ENCODE assay signal across 1 cellular context in the genomic region with DNA sequence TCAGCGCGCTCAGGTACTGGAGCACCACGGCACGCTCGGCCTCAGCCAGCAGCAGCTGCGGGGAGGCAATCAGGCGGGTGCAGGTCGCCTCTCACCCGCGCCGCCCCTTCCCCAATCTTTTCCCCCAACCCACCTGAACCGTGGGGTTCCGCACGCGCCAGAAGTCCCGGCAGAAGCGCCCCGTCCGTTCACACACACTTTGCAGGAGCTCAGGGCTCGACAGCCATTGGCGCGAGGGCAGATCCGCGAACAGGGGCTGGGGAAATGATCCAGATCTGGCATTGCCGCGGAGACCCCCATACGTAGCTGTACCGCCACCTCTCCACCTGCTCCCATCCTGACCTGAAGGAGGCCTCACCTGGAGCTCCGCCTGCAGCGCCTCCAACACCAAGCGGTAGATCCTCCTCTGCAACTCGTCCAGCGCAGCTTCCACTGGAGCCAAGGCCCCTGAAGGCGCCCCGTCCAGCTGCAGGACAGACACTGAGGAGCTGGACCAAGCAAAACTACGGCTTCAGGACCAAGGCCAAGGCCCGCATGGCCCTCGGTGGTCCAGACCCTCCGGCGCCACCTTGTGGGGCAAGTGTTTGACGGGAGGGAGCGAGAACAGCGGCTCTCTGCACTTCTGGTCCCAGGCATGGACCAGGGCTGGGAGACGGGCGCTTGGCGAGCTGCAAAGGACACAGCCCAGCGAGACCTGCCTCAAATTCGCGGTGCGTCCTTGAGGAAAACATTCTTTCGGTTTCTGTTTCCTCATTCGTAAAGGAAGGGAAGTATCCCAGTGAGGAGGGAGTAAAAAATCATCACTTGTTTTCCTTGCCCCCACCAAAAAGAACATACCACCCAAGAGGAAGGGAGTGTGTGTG.
TF ChIP-seq lines count a peak whose summit lies in the region.

No MANE protein-coding gene starts in this region.

TF ChIP-seq in GM23338, 12 proteins besides CTCF, POLR2A, EP300 and RAD21:
- TF ChIP-seq JUNB (IDR thresholded peaks at IDR 0.05; ENCODE audit: unreplicated experiment) (no peak), EZH2 (IDR thresholded peaks at IDR 0.05; ENCODE audit: low read depth, unreplicated experiment) (no peak), ZNF331 (CRISPR knock-in tag; IDR thresholded peaks at IDR 0.05; ENCODE audit: low read depth) (0 out of 2 replicates have a peak, but pooled peaks have one; percentile 12), STAT1 (IDR thresholded peaks at IDR 0.05; ENCODE audit: unreplicated experiment) (no peak)
- TF ChIP-seq, protein P1, sequence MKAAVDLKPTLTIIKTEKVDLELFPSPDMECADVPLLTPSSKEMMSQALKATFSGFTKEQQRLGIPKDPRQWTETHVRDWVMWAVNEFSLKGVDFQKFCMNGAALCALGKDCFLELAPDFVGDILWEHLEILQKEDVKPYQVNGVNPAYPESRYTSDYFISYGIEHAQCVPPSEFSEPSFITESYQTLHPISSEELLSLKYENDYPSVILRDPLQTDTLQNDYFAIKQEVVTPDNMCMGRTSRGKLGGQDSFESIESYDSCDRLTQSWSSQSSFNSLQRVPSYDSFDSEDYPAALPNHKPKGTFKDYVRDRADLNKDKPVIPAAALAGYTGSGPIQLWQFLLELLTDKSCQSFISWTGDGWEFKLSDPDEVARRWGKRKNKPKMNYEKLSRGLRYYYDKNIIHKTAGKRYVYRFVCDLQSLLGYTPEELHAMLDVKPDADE (IDR thresholded peaks at IDR 0.05), result no peak
- TF ChIP-seq, protein P2, sequence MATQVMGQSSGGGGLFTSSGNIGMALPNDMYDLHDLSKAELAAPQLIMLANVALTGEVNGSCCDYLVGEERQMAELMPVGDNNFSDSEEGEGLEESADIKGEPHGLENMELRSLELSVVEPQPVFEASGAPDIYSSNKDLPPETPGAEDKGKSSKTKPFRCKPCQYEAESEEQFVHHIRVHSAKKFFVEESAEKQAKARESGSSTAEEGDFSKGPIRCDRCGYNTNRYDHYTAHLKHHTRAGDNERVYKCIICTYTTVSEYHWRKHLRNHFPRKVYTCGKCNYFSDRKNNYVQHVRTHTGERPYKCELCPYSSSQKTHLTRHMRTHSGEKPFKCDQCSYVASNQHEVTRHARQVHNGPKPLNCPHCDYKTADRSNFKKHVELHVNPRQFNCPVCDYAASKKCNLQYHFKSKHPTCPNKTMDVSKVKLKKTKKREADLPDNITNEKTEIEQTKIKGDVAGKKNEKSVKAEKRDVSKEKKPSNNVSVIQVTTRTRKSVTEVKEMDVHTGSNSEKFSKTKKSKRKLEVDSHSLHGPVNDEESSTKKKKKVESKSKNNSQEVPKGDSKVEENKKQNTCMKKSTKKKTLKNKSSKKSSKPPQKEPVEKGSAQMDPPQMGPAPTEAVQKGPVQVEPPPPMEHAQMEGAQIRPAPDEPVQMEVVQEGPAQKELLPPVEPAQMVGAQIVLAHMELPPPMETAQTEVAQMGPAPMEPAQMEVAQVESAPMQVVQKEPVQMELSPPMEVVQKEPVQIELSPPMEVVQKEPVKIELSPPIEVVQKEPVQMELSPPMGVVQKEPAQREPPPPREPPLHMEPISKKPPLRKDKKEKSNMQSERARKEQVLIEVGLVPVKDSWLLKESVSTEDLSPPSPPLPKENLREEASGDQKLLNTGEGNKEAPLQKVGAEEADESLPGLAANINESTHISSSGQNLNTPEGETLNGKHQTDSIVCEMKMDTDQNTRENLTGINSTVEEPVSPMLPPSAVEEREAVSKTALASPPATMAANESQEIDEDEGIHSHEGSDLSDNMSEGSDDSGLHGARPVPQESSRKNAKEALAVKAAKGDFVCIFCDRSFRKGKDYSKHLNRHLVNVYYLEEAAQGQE (IDR thresholded peaks at IDR 0.05; ENCODE audit: unreplicated experiment), result peak; percentile 97
